ENCODE assay signal across 8 cellular contexts in genomic region chr22:45262931-45263789, GRCh38. TPM values are rescaled to one million over a fixed set of nuclear protein-coding genes. Genes with fewer than 3 reads are reported as not detected.
DNase-seq lines count a peak whose midpoint lies in the region; ATAC-seq and TF ChIP-seq lines count a peak whose summit lies in the region.
"Had no signal": no experiment of that assay in that cellular context is flagged by ENCODE, and none has a peak within 500 bp of the region (broad histone marks: within the 10 kb centered on the region; RNA-seq: fewer than 3 reads in every experiment).

No MANE protein-coding gene starts in this region.

- DNase-seq in NCI-H510A treated with DMSO at 0.1 percent for 48 hours (lab: John Stamatoyannopoulos, UW), result peak; percentile 27
- peak; percentile 30 for DNase-seq in fibroblast of mammary gland (ENCODE audit: low read depth)
- DNase-seq in vagina (ENCODE audit: extremely low spot score in 2 of 2), result no peak
- DNase-seq in stimulated activated CD4-positive, alpha-beta T cell treated with anti-CD3 and anti-CD28 coated beads, Interleukin-4, amount 100 ng/mL, for 24 hours, result no peak
- DNase-seq in NCI-H526 treated with DMSO at 0.1 percent for 48 hours (lab: John Stamatoyannopoulos, UW), result no peak

- H3K4me1 ChIP-seq in vagina, result peaks cover 17% of the 10 kb centered on the region

- H3K4me3 ChIP-seq in fibroblast of mammary gland (ENCODE audit: control insufficient read depth, low read depth, low read length) (no peak overlapping the region), vagina (no peak overlapping the region)

- no peak for TF ChIP-seq CTCF in fibroblast of mammary gland (conservative IDR thresholded peaks at IDR 0.05; ENCODE audit: control insufficient read depth, insufficient read depth, low read depth, low read length)
- no peak for TF ChIP-seq CTCF in vagina (IDR thresholded peaks at IDR 0.05)

- no peaks in the 10 kb centered on the region for H3K9me3 ChIP-seq in vagina

- H3K27me3 ChIP-seq in vagina, result no peaks in the 10 kb centered on the region

- ATAC-seq in GM18873 (IDR thresholded peaks at IDR 0.05; ENCODE audit: low FRiP score, unreplicated experiment) (peak; percentile 66), HG02642 (IDR thresholded peaks at IDR 0.05; ENCODE audit: poor library complexity, unreplicated experiment) (peak; percentile 79)

- H3K27ac ChIP-seq in vagina, result peak overlapping the region; percentile 52

- no peak for TF ChIP-seq POLR2A in vagina (IDR thresholded peaks at IDR 0.05)

- H3K36me3 ChIP-seq in vagina, result no peaks in the 10 kb centered on the region

- intact Hi-C loops in vagina (cut with DNase I), result no loop called here

RNA-seq across cellular contexts. Expression of gene UPK3A, which starts 21.6 kb away (rescaled TPM):
- total RNA-seq in vagina, result not detected
- total RNA-seq: glomerular endothelial cell had no signal

RNA-seq across cellular contexts. Expression of gene KIAA0930, which starts 22.5 kb away (rescaled TPM):
- 42.5 TPM for total RNA-seq in vagina

RNA-seq across cellular contexts. Expression of gene FAM118A, which starts 46.6 kb away (rescaled TPM):
- 49.6 TPM for total RNA-seq in vagina

Comparison
In these comparisons a context has a peak if more than half of its experiments do, and no peak if none do; other contexts are left out.
1. DNase-seq: peak in NCI-H510A treated with DMSO at 0.1 percent for 48 hours (single experiment) and fibroblast of mammary gland (single experiment); none in vagina (0 of 2), stimulated activated CD4-positive, alpha-beta T cell treated with anti-CD3 and anti-CD28 coated beads, Interleukin-4, amount 100 ng/mL, for 24 hours (single experiment) and NCI-H526 treated with DMSO at 0.1 percent for 48 hours (single experiment).